9 cellular contexts compared by ENCODE assay signal in the genomic region with DNA sequence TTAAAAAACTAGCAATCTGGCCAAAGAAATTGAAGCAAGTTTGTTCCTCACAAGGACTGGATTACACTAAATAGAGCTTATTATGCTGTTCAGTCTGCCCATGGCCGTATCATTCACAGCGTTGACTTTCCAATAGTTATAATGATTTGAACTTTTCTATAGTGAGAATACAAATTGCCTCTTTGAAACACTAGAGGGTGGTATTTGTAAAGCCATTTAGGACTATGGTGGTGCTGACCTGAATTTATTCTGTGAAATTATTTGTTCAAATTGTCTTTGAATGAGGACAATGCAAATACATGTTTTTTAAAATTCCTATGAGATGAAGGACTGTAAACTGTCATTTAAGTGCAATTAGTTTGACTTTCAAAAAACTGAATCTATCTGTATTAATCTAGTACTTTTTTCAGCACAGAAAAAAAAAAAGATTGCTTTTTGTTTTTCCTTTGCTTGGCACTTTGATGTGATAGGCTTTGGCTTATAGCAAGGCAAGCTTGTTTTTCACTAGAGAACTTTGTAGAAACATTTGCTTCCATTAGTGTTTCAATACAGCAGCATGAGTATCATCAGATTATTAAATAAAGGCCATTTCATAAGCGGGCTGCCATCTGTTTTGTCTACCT.
DNase-seq lines count a peak whose midpoint lies in the region; ATAC-seq and TF ChIP-seq lines count a peak whose summit lies in the region.
"Had no signal": no experiment of that assay in that cellular context is flagged by ENCODE, and none has a peak within 500 bp of the region (broad histone marks: within the 10 kb centered on the region; RNA-seq: fewer than 3 reads in every experiment).

No MANE protein-coding gene starts in this region.

- no peaks in the 10 kb centered on the region for H3K27me3 Mint-ChIP-seq in Calu3 (ENCODE audit: unreplicated experiment)
- H3K27me3 Mint-ChIP-seq: stimulated activated naive CD8-positive, alpha-beta T cell treated with anti-CD3 and anti-CD28 coated beads, Interleukin-15, Interleukin-2, amounts not matched to agents 100 ng/mL and 50 ng/mL, for 24 hours had no signal

- DNase-seq in Calu3: no peak
- peak; percentile 49 for DNase-seq in NCI-H1105 (lab: John Stamatoyannopoulos, UW)
- peak; percentile 37 for DNase-seq in astrocyte of the cerebellum (ENCODE audit: low read depth)
- DNase-seq in medulla oblongata (ENCODE audit: extremely low spot score): peak; percentile 66
- DNase-seq in islet precursor cell: no peak

- peak; percentile 31 for TF ChIP-seq CTCF in Calu3 (IDR thresholded peaks at IDR 0.05; ENCODE audit: unreplicated experiment)
- peak; percentile 42 for TF ChIP-seq CTCF in astrocyte of the cerebellum (IDR thresholded peaks at IDR 0.05; ENCODE audit: low read depth, low read length, missing control alignments)

- no peaks in the 10 kb centered on the region for H3K4me1 Mint-ChIP-seq in Calu3 (ENCODE audit: low read depth, unreplicated experiment)

- H3K36me3 Mint-ChIP-seq in Calu3 (ENCODE audit: insufficient read depth, unreplicated experiment): no peaks in the 10 kb centered on the region

- CTCF ChIA-PET in Calu3 (lab: Charles Lee): interaction anchor here (0.8 to 0.9 kb wide), 2 partner anchors 610 to 629 kb away, joined by 3 to 4 read pairs; partner anchors contain the start of gene GPR37

- no TSS peak for BruUV-seq in Calu3 (replicated peaks; lab: Mats Ljungman, UMichigan)

- in situ Hi-C loops in astrocyte of the cerebellum (cut with HindIII; ENCODE audit: low sequenced_read_pairs): loop anchor here (10.0 kb wide), 1 partner anchor 619 kb away; no protein-coding TSS in a partner anchor

- H3K4me3 Mint-ChIP-seq in Calu3 (ENCODE audit: low read depth, unreplicated experiment): no peak overlapping the region
- H3K4me3 Mint-ChIP-seq: stimulated activated naive CD8-positive, alpha-beta T cell treated with anti-CD3 and anti-CD28 coated beads, Interleukin-15, Interleukin-2, amounts not matched to agents 100 ng/mL and 50 ng/mL, for 24 hours had no signal

- peak; percentile 61 for ATAC-seq in GM21529 (IDR thresholded peaks at IDR 0.05; ENCODE audit: unreplicated experiment)
- ATAC-seq in HG02623 (IDR thresholded peaks at IDR 0.05; ENCODE audit: unreplicated experiment): no peak
- no peak for ATAC-seq in HG02571 (IDR thresholded peaks at IDR 0.05; ENCODE audit: unreplicated experiment)

- intact Hi-C loops in Calu3 (cut with micrococcal nuclease; ENCODE audit: unreplicated experiment): loop anchor here (1.0 kb wide), 3 partner anchors 520 to 701 kb away; no protein-coding TSS in a partner anchor

- H3K4me3 ChIP-seq in astrocyte of the cerebellum (ENCODE audit: low read depth, low read length): no peak overlapping the region

- no peak overlapping the region for H3K27ac Mint-ChIP-seq in Calu3 (ENCODE audit: unreplicated experiment)
- H3K27ac Mint-ChIP-seq: stimulated activated naive CD8-positive, alpha-beta T cell treated with anti-CD3 and anti-CD28 coated beads, Interleukin-15, Interleukin-2, amounts not matched to agents 100 ng/mL and 50 ng/mL, for 24 hours had no signal

- H3K9me3 Mint-ChIP-seq in Calu3 (ENCODE audit: low read depth, unreplicated experiment): no peaks in the 10 kb centered on the region
- H3K9me3 Mint-ChIP-seq: stimulated activated naive CD8-positive, alpha-beta T cell treated with anti-CD3 and anti-CD28 coated beads, Interleukin-15, Interleukin-2, amounts not matched to agents 100 ng/mL and 50 ng/mL, for 24 hours had no signal

Comparison
In these comparisons a context has a peak if more than half of its experiments do, and no peak if none do; other contexts are left out.
1. DNase-seq: peak in NCI-H1105 (single experiment), astrocyte of the cerebellum (single experiment) and medulla oblongata (single experiment); none in Calu3 (single experiment) and islet precursor cell (single experiment).